6 cellular contexts compared by ENCODE assay signal in the genomic region with DNA sequence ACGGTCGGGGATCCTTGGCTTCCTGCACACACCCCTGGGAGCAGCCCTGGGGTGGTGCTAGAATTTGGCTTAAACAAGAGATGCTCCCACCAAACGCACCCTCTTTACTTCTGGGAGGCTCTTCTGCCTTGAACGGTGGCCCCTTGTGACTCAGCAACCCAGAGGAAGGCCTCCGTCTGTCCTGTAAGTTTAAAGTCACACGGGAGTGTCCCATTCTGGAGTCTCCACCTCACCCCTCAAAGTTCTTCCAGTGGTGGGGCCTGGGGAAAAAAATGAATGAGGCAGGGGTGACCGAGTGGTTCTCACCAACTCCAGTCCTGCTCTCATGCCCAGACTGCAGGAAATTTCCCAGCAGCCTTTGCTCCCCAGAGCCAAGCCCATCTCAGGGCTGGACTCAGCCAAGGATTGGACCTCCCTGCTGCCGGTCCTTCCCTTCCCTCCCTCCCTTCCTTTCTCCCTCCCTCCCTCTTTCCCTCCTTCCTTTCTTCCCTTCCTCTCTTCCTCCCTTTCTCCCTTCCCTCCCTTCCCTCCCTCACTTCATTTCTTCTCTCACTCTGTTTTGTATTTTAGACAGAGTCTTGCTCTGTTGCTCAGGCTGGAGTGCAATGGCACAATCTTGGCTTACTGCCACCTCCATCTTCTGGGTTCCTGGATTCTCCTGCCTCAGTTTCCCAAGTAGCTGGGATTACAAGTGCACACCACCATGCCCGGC.
DNase-seq lines count a peak whose midpoint lies in the region; ATAC-seq and TF ChIP-seq lines count a peak whose summit lies in the region.

No MANE protein-coding gene starts in this region.

- H3K4me3 ChIP-seq in BLaER1 treated with 17β-estradiol and CSF1 and Interleukin-3, amounts not matched to agents 10 nM and 100 nM: peak overlapping the region in 5 of 10 experiments; percentile 5 to 53 (median 37); a peak in 6 of 20 replicates
- H3K4me3 ChIP-seq in LNCaP clone FGC (ENCODE audit: low read depth, low read length) (peak overlapping the region; percentile 77), coronary artery (peak overlapping the region; percentile 17)

- H3K27ac ChIP-seq in BLaER1 treated with 17β-estradiol and CSF1 and Interleukin-3, amounts not matched to agents 10 nM and 100 nM: peak overlapping the region in 1 of 11 experiments; percentile 28; a peak in 1 of 22 replicates
- no peak overlapping the region for H3K27ac ChIP-seq in coronary artery

- H3K9ac ChIP-seq in BLaER1 treated with 17β-estradiol and CSF1 and Interleukin-3, amounts not matched to agents 10 nM and 100 nM: peak overlapping the region in 6 of 11 experiments; percentile 27 to 44 (median 40); a peak in 7 of 22 replicates

- DNase-seq in LNCaP clone FGC (ENCODE audit: low read depth): peak; percentile 42
- DNase-seq in coronary artery (ENCODE audit: low spot score): no peak
- DNase-seq in NCI-H510A (lab: John Stamatoyannopoulos, UW): no peak

- H3K4me2 ChIP-seq in BLaER1 treated with 17β-estradiol and CSF1 and Interleukin-3, amounts not matched to agents 10 nM and 100 nM: peak overlapping the region; percentile 57 to 88 (median 77)

- TF ChIP-seq CTCF in LNCaP clone FGC (IDR thresholded peaks at IDR 0.05; ENCODE audit: control insufficient read depth, extremely low read depth, insufficient read depth): no peak
- TF ChIP-seq CTCF in coronary artery (IDR thresholded peaks at IDR 0.05): no peak

- H3K9me3 ChIP-seq in BLaER1 treated with 17β-estradiol and CSF1 and Interleukin-3, amounts not matched to agents 10 nM and 100 nM (replicated peaks in 1 of 11): peaks cover 3 to 9% (median 5%) of the 10 kb centered on the region in 11 experiments; a peak in 21 of 22 replicates

- H3K4me1 ChIP-seq in BLaER1 treated with 17β-estradiol and CSF1 and Interleukin-3, amounts not matched to agents 10 nM and 100 nM: peaks cover 41 to 49% (median 48%) of the 10 kb centered on the region in 10 experiments

- 0 out of 22 replicates have a peak, but pooled peaks cover 0 to 2% (median 0%) of the 10 kb centered on the region in 11 experiments for H3K36me3 ChIP-seq in BLaER1 treated with 17β-estradiol and CSF1 and Interleukin-3, amounts not matched to agents 10 nM and 100 nM

- no peak for ATAC-seq in HG02973 (IDR thresholded peaks at IDR 0.05; ENCODE audit: unreplicated experiment)
- no peak for ATAC-seq in GM18511 (IDR thresholded peaks at IDR 0.05; ENCODE audit: unreplicated experiment)

- no peaks in the 10 kb centered on the region for H3K27me3 ChIP-seq in BLaER1 treated with 17β-estradiol and CSF1 and Interleukin-3, amounts not matched to agents 10 nM and 100 nM

- H4K20me1 ChIP-seq in BLaER1 treated with 17β-estradiol and CSF1 and Interleukin-3, amounts not matched to agents 10 nM and 100 nM: no peaks in the 10 kb centered on the region
